Comparison of ENCODE assay signal across 29 cellular contexts in genomic region chr2:61943251-61943650, GRCh38. TPM values are rescaled to one million over a fixed set of nuclear protein-coding genes. Genes with fewer than 3 reads are reported as not detected.
DNase-seq lines count a peak whose midpoint lies in the region; ATAC-seq and TF ChIP-seq lines count a peak whose summit lies in the region.
"Had no signal": no experiment of that assay in that cellular context is flagged by ENCODE, and none has a peak within 500 bp of the region (broad histone marks: within the 10 kb centered on the region; RNA-seq: fewer than 3 reads in every experiment).

No MANE protein-coding gene starts in this region.

- peak overlapping the region in 1 of 2 donors; percentile 42 for H3K27ac Mint-ChIP-seq in stimulated activated naive CD8-positive, alpha-beta T cell treated with anti-CD3 and anti-CD28 coated beads, Interleukin-15, amount 100 ng/mL, for 72 hours
- H3K27ac Mint-ChIP-seq in CD4-positive, alpha-beta memory T cell, result no peak overlapping the region
- H3K27ac Mint-ChIP-seq: activated naive CD4-positive, alpha-beta T cell treated with anti-CD3 and anti-CD28 coated beads for 36 hours; B cell; IgD-negative memory B cell; stimulated activated memory B cell treated with anti-CD40 and anti-IgM and Interleukin-4, amounts not matched to agents 10 μg/mL and 1 μg/mL and 100 μg/mL, for 72 hours had no signal

- CTCF ChIA-PET in CD4-positive, alpha-beta memory T cell (lab: Charles Lee; ENCODE audit: partially characterized antibody), result no interaction called here

- H3K4me3 ChIP-seq in CD4-positive, alpha-beta memory T cell (ENCODE audit: low read length in 2 of 2), result no peak overlapping the region
- H3K4me3 ChIP-seq: MG63, SK-N-MC, skin epidermis, thyroid gland had no signal

- H3K36me3 ChIP-seq in CD4-positive, alpha-beta memory T cell (ENCODE audit: insufficient read depth, low read length), result no peaks in the 10 kb centered on the region
- H3K36me3 ChIP-seq: MG63, thyroid gland, WERI-Rb-1 had no signal

- peaks cover 12% of the 10 kb centered on the region for H3K4me1 Mint-ChIP-seq in stimulated activated naive CD8-positive, alpha-beta T cell treated with anti-CD3 and anti-CD28 coated beads, Interleukin-15, amount 100 ng/mL, for 72 hours
- no peaks in the 10 kb centered on the region for H3K4me1 Mint-ChIP-seq in CD4-positive, alpha-beta memory T cell
- H3K4me1 Mint-ChIP-seq: IgD-negative memory B cell had no signal

- peak; percentile 20 for DNase-seq in activated T-cell treated with anti-CD3 and anti-CD28 coated beads, Interleukin-2, amount 50 U/mL, for 48 hours
- DNase-seq in activated T-cell treated with anti-CD3 and anti-CD28 coated beads, Interleukin-2, amount 50 U/mL, for 1 hour, result no peak
- no peak for DNase-seq in stimulated activated naive CD8-positive, alpha-beta T cell treated with anti-CD3 and anti-CD28 coated beads, Interleukin-15, amount 100 ng/mL, for 72 hours
- no peak for DNase-seq in CD4-positive, alpha-beta memory T cell
- no peak for DNase-seq in HUDEP-2 (lab: John Stamatoyannopoulos, UW; ENCODE audit: unreplicated experiment in 76 of 76)
- DNase-seq: activated CD4-positive, alpha-beta T cell treated with anti-CD3 and anti-CD28 coated beads, Interleukin-2, amount 50 U/mL, for 48 hours; activated naive CD4-positive, alpha-beta T cell treated with anti-CD3 and anti-CD28 coated beads for 36 hours; aorta; Caco-2; caudate nucleus; DND-41; head of caudate nucleus; MG63; NCI-H1436; NCI-H510A; occipital lobe; RPMI8226; stimulated activated CD4-positive, alpha-beta T cell treated with anti-CD3 and anti-CD28 coated beads, Interleukin-1b, Interleukin-23, amount 100 ng/mL, for 48 hours; T-helper 2 cell; thyroid gland; WERI-Rb-1 had no signal

- POLR2A ChIA-PET in CD4-positive, alpha-beta memory T cell (lab: Charles Lee; ENCODE audit: partially characterized antibody), result no interaction called here

- H3K4me1 ChIP-seq in CD4-positive, alpha-beta memory T cell (ENCODE audit: insufficient read depth, low read length), result no peaks in the 10 kb centered on the region

- peak overlapping the region; percentile 20; the same call in 1 of the 2 replicates for H3K27ac ChIP-seq in VCaP
- H3K27ac ChIP-seq in CD4-positive, alpha-beta memory T cell (ENCODE audit: low read depth, low read length), result no peak overlapping the region
- H3K27ac ChIP-seq: SK-N-MC, skin epidermis, thyroid gland, WERI-Rb-1 had no signal

- TF ChIP-seq CTCF in VCaP (conservative IDR thresholded peaks at IDR 0.05), result no peak

- H3K36me3 Mint-ChIP-seq in CD4-positive, alpha-beta memory T cell, result peaks cover 2 to 5% of the 10 kb centered on the region in 2 donors

- intact Hi-C loops in CD4-positive, alpha-beta memory T cell (cut with micrococcal nuclease), result no loop called here

- no peak overlapping the region for H3K4me3 Mint-ChIP-seq in stimulated activated naive CD8-positive, alpha-beta T cell treated with anti-CD3 and anti-CD28 coated beads, Interleukin-15, amount 100 ng/mL, for 72 hours
- no peak overlapping the region for H3K4me3 Mint-ChIP-seq in CD4-positive, alpha-beta memory T cell
- H3K4me3 Mint-ChIP-seq: activated naive CD4-positive, alpha-beta T cell treated with anti-CD3 and anti-CD28 coated beads for 36 hours; B cell; IgD-negative memory B cell; stimulated activated memory B cell treated with anti-CD40 and anti-IgM and Interleukin-4, amounts not matched to agents 10 μg/mL and 1 μg/mL and 100 μg/mL, for 72 hours had no signal

- ATAC-seq in GM21717 (IDR thresholded peaks at IDR 0.05; ENCODE audit: unreplicated experiment) (peak; percentile 70), GM21786 (IDR thresholded peaks at IDR 0.05; ENCODE audit: unreplicated experiment) (no peak)
- peak; percentile 70 for ATAC-seq in stimulated activated naive CD8-positive, alpha-beta T cell treated with anti-CD3 and anti-CD28 coated beads, Interleukin-15, amount 100 ng/mL, for 72 hours
- ATAC-seq: stimulated activated memory B cell treated with anti-CD40 and anti-IgM and Interleukin-4, amounts not matched to agents 10 μg/mL and 1 μg/mL and 100 μg/mL, for 72 hours had no signal

- no peaks in the 10 kb centered on the region for H3K9me3 ChIP-seq in CD4-positive, alpha-beta memory T cell (ENCODE audit: control insufficient read depth in 1 of 2, low read length in 2 of 2)
- H3K9me3 ChIP-seq: Caco-2, MG63, thyroid gland had no signal

- no peaks in the 10 kb centered on the region for H3K27me3 Mint-ChIP-seq in stimulated activated naive CD8-positive, alpha-beta T cell treated with anti-CD3 and anti-CD28 coated beads, Interleukin-15, amount 100 ng/mL, for 72 hours
- no peaks in the 10 kb centered on the region for H3K27me3 Mint-ChIP-seq in CD4-positive, alpha-beta memory T cell
- H3K27me3 Mint-ChIP-seq: B cell; IgD-negative memory B cell; stimulated activated memory B cell treated with anti-CD40 and anti-IgM and Interleukin-4, amounts not matched to agents 10 μg/mL and 1 μg/mL and 100 μg/mL, for 72 hours had no signal

- H3K9me3 Mint-ChIP-seq in stimulated activated naive CD8-positive, alpha-beta T cell treated with anti-CD3 and anti-CD28 coated beads, Interleukin-15, amount 100 ng/mL, for 72 hours, result no peaks in the 10 kb centered on the region
- H3K9me3 Mint-ChIP-seq in CD4-positive, alpha-beta memory T cell, result no peaks in the 10 kb centered on the region
- H3K9me3 Mint-ChIP-seq: activated naive CD4-positive, alpha-beta T cell treated with anti-CD3 and anti-CD28 coated beads for 36 hours; IgD-negative memory B cell; stimulated activated memory B cell treated with anti-CD40 and anti-IgM and Interleukin-4, amounts not matched to agents 10 μg/mL and 1 μg/mL and 100 μg/mL, for 72 hours had no signal

- no peaks in the 10 kb centered on the region for H3K27me3 ChIP-seq in CD4-positive, alpha-beta memory T cell (ENCODE audit: insufficient read depth, low read length)
- H3K27me3 ChIP-seq: MG63, thyroid gland had no signal

RNA-seq across cellular contexts. Expression of gene COMMD1, which starts 37.8 kb away (rescaled TPM):
- total RNA-seq in CD4-positive, alpha-beta memory T cell, result 10 to 100 TPM; 16.7 to 17.8 TPM
- 10 to 100 TPM; 50.6 to 63.9 TPM for polyA plus RNA-seq in CD4-positive, alpha-beta memory T cell

RNA-seq across cellular contexts. Expression of gene CCT4, which starts 54.8 kb away (rescaled TPM):
- total RNA-seq in CD4-positive, alpha-beta memory T cell, result 100 to 1,000 TPM in 1 of 2 experiments, 10 to 100 TPM in 1; 91.0 to 101 TPM
- 100 to 1,000 TPM; 134 to 148 TPM for polyA plus RNA-seq in CD4-positive, alpha-beta memory T cell

Comparison
In these comparisons a context has a peak if more than half of its experiments do, and no peak if none do; other contexts are left out.
1. DNase-seq: peak in activated T-cell treated with anti-CD3 and anti-CD28 coated beads, Interleukin-2, amount 50 U/mL, for 48 hours (2 of 2); none in activated T-cell treated with anti-CD3 and anti-CD28 coated beads, Interleukin-2, amount 50 U/mL, for 1 hour (single experiment), stimulated activated naive CD8-positive, alpha-beta T cell treated with anti-CD3 and anti-CD28 coated beads, Interleukin-15, amount 100 ng/mL, for 72 hours (0 of 2), CD4-positive, alpha-beta memory T cell (0 of 5) and HUDEP-2 (0 of 76).